In genomic region chr11:31443802-31444201, GRCh38 we compare ENCODE assay signal across 27 cellular contexts.
"Had no signal": no experiment of that assay in that cellular context is flagged by ENCODE, and none has a peak within 500 bp of the region (broad histone marks: within the 10 kb centered on the region; RNA-seq: fewer than 3 reads in every experiment).

No MANE protein-coding gene starts in this region.

- H3K27ac Mint-ChIP-seq: activated naive CD8-positive, alpha-beta T cell; activated T-cell treated with anti-CD3 and anti-CD28 coated beads, Interleukin-2, amount 50 U/mL, for 24 hours; activated T-helper 2 cell treated with anti-CD3 and anti-CD28 coated beads, Interferon-gamma antibody, Interleukin-2, Interleukin-4, amounts not matched to agents 10 μg/mL and 5 μg/mL and 100 μg/mL, durations not matched to agents 14 hours and 24 hours and 36 hours; memory B cell; stimulated activated naive B cell treated with anti-CD40 and anti-IgM and Interleukin-4, amounts not matched to agents 10 μg/mL and 1 μg/mL and 100 μg/mL, for 72 hours; T-helper 2 cell treated with Interferon-gamma antibody and Interleukin-4, amounts not matched to agents 5 μg/mL and 100 μg/mL, for 36 hours had no signal

- H3K9me3 ChIP-seq: adrenal gland, sigmoid colon, uterus had no signal

- H3K27ac ChIP-seq: adrenal gland, hepatocyte, sigmoid colon, uterus had no signal

- H3K27me3 Mint-ChIP-seq: activated naive CD8-positive, alpha-beta T cell; activated T-cell treated with anti-CD3 and anti-CD28 coated beads, Interleukin-2, amount 50 U/mL, for 24 hours; memory B cell; stimulated activated naive B cell treated with anti-CD40 and anti-IgM and Interleukin-4, amounts not matched to agents 10 μg/mL and 1 μg/mL and 100 μg/mL, for 72 hours had no signal

- H3K4me3 ChIP-seq: adrenal gland, hepatocyte, sigmoid colon, smooth muscle cell, uterus had no signal

- H3K4me1 Mint-ChIP-seq: memory B cell; stimulated activated naive B cell treated with anti-CD40 and anti-IgM and Interleukin-4, amounts not matched to agents 10 μg/mL and 1 μg/mL and 100 μg/mL, for 72 hours had no signal

- DNase-seq: activated CD8-positive, alpha-beta memory T cell treated with anti-CD3 and anti-CD28 coated beads for 24 hours; activated CD8-positive, alpha-beta memory T cell treated with anti-CD3 and anti-CD28 coated beads, Interleukin-2, amount 50 U/mL, for 4 hours; activated naive CD4-positive, alpha-beta T cell; activated T-cell treated with anti-CD3 and anti-CD28 coated beads, Interleukin-2, amount 50 U/mL, for 24 hours; adrenal gland; central memory CD4-positive, alpha-beta T cell; dermis blood vessel endothelial cell; effector memory CD4-positive, alpha-beta T cell; foreskin melanocyte; glutamatergic neuron; islet precursor cell; left cardiac atrium; retina; sigmoid colon; stimulated activated CD4-positive, alpha-beta T cell treated with anti-CD3 and anti-CD28 coated beads, Interleukin-2, amount 100 ng/mL, for 48 hours; stimulated activated CD8-positive, alpha-beta memory T cell treated with anti-CD3 and anti-CD28 coated beads, Interleukin-4, amount 100 ng/mL, for 48 hours; stimulated activated naive B cell treated with anti-CD40 and anti-IgM and Interleukin-4, amounts not matched to agents 10 μg/mL and 1 μg/mL and 100 μg/mL, for 72 hours; trophoblast cell; uterus had no signal

- H3K4me2 ChIP-seq: hepatocyte, smooth muscle cell had no signal

- H3K27me3 ChIP-seq: adrenal gland, hepatocyte, sigmoid colon, uterus had no signal

- H3K4me1 ChIP-seq: adrenal gland, sigmoid colon, uterus had no signal

- H2AFZ ChIP-seq: hepatocyte had no signal

- FAIRE-seq: astrocyte, endothelial cell of umbilical vein had no signal

- H3K9me3 Mint-ChIP-seq: activated T-helper 2 cell treated with anti-CD3 and anti-CD28 coated beads, Interferon-gamma antibody, Interleukin-2, Interleukin-4, amounts not matched to agents 10 μg/mL and 5 μg/mL and 100 μg/mL, durations not matched to agents 14 hours and 24 hours and 36 hours; memory B cell; stimulated activated naive B cell treated with anti-CD40 and anti-IgM and Interleukin-4, amounts not matched to agents 10 μg/mL and 1 μg/mL and 100 μg/mL, for 72 hours; T-helper 2 cell treated with Interferon-gamma antibody and Interleukin-4, amounts not matched to agents 5 μg/mL and 100 μg/mL, for 36 hours had no signal

- H3K36me3 ChIP-seq: adrenal gland, sigmoid colon, uterus had no signal

- H3K4me3 Mint-ChIP-seq: activated naive CD8-positive, alpha-beta T cell; activated T-cell treated with anti-CD3 and anti-CD28 coated beads, Interleukin-2, amount 50 U/mL, for 24 hours; memory B cell; stimulated activated naive B cell treated with anti-CD40 and anti-IgM and Interleukin-4, amounts not matched to agents 10 μg/mL and 1 μg/mL and 100 μg/mL, for 72 hours; T-helper 2 cell treated with Interferon-gamma antibody and Interleukin-4, amounts not matched to agents 5 μg/mL and 100 μg/mL, for 36 hours had no signal

- H3K79me2 ChIP-seq: hepatocyte had no signal
